Comparison of ENCODE assay signal across 8 cellular contexts in genomic region chr6:13194852-13195251, GRCh38.
A peak's percentile ranks its signal among the peaks of the same experiment; 100 is the strongest.
DNase-seq lines count a peak whose midpoint lies in the region; ATAC-seq, FAIRE-seq and TF ChIP-seq lines count a peak whose summit lies in the region.

No MANE protein-coding gene starts in this region.

- TF ChIP-seq RAD21 in HepG2 (CRISPR knock-in tag; IDR thresholded peaks at IDR 0.05), result peak; percentile 63

- peak; percentile 61 for TF ChIP-seq CTCF in NB4 (IDR thresholded peaks at IDR 0.05; ENCODE audit: low read depth, low read length)
- TF ChIP-seq CTCF in choroid plexus epithelial cell (conservative IDR thresholded peaks at IDR 0.05; ENCODE audit: low read depth, low read length), result peak; percentile 82
- TF ChIP-seq CTCF in HepG2 (CRISPR knock-in tag; IDR thresholded peaks at IDR 0.05), result peak; percentile 79

- WGBS in HepG2 (ENCODE audit: low lambda C conversion rate), result 2% methylated on average over 6 of the region's 6 CpGs

- no peak overlapping the region for H3K27ac ChIP-seq in HepG2 (ENCODE audit: extremely low read length, insufficient read depth, low read length)

- peak; percentile 87 for DNase-seq in AG20443 (ENCODE audit: low spot score)
- peak; percentile 47 for DNase-seq in GM12891 (ENCODE audit: insufficient read length, low spot score)
- peak; percentile 60 for DNase-seq in NB4 (ENCODE audit: low read depth)
- peak; percentile 87 for DNase-seq in choroid plexus epithelial cell (ENCODE audit: low read depth)
- peak; percentile 64 for DNase-seq in HepG2 (ENCODE audit: low spot score)
- DNase-seq in urothelium cell line (ENCODE audit: low spot score), result peak; percentile 47

- no peak overlapping the region for H3K9ac ChIP-seq in HepG2 (ENCODE audit: insufficient read depth, low read depth, low read length)

- POLR2A ChIA-PET in HepG2 (lab: Yijun Ruan, JAX), result interaction anchor here (1.0 kb wide), 1 partner anchor 134 kb away, joined by 5 read pairs; the partner anchor contains the start of gene TBC1D7

- no peaks in the 10 kb centered on the region for H3K36me3 ChIP-seq in HepG2 (replicated peaks in 1 of 2; ENCODE audit: control insufficient read depth in 1 of 2, insufficient read depth in 2 of 2, low read length in 2 of 2)

- ATAC-seq in HepG2 (peak; percentile 87), HG02852 (IDR thresholded peaks at IDR 0.05; ENCODE audit: unreplicated experiment) (no peak), HG02642 (IDR thresholded peaks at IDR 0.05; ENCODE audit: poor library complexity, unreplicated experiment) (no peak)

- CTCF ChIA-PET in HepG2 (lab: Yijun Ruan, JAX; ENCODE audit: low intra/inter-chr PET ratio, low total read pairs), result interaction anchor here (1.6 kb wide), 1 partner anchor 137 kb away, joined by 26 read pairs; no protein-coding TSS in a partner anchor

- H3K9me3 ChIP-seq in HepG2 (ENCODE audit: low read length), result no peaks in the 10 kb centered on the region

- BruUV-seq in HepG2 (replicated peaks; lab: Mats Ljungman, UMichigan), result no TSS peak

- no peaks in the 10 kb centered on the region for H3K79me2 ChIP-seq in HepG2 (ENCODE audit: insufficient read depth, low read length)

- 0 out of 5 replicates have a peak, but pooled peaks cover 0 to 12% of the 10 kb centered on the region in 2 experiments for H3K27me3 ChIP-seq in HepG2 (ENCODE audit: control insufficient read depth in 1 of 2, insufficient read depth in 2 of 2, low read length in 2 of 2)

- intact Hi-C loops in HepG2 (cut with micrococcal nuclease; ENCODE audit: unreplicated experiment), result loop anchor here (1.0 kb wide), 3 partner anchors 83 to 137 kb away; partner anchors contain the start of gene TBC1D7

- TF ChIP-seq EP300 in HepG2 (IDR thresholded peaks at IDR 0.05; ENCODE audit: low read depth in 2 of 2, low read length in 2 of 2), result no peak
- TF ChIP-seq EP300 in HepG2 (CRISPR knock-in tag; IDR thresholded peaks at IDR 0.05; ENCODE audit: borderline replicate concordance), result no peak

- H4K20me1 ChIP-seq in HepG2 (ENCODE audit: insufficient read depth, low read length), result no peaks in the 10 kb centered on the region

- FAIRE-seq in GM12891 (lab: Jason Lieb, UNC) (peak; percentile 87), HepG2 (lab: Jason Lieb, UNC) (peak; percentile 88), urothelium cell line (lab: Jason Lieb, UNC) (no peak)

- H3K4me3 ChIP-seq in NB4 (ENCODE audit: low read depth, low read length) (no peak overlapping the region), choroid plexus epithelial cell (ENCODE audit: low read depth, low read length) (no peak overlapping the region), HepG2 (replicated peaks in 1 of 3; ENCODE audit: insufficient read depth in 1 of 3, low read depth in 2 of 3, low read length in 3 of 3) (no peak overlapping the region)

- in situ Hi-C loops in HepG2 (cut with HindIII; ENCODE audit: extremely low pct_ligation_motif_present, low pct_unique_long_range_greater_than_20kb), result loop anchor here (10.0 to 25.0 kb wide), 2 partner anchors 140 to 342 kb away; no protein-coding TSS in a partner anchor

- TF ChIP-seq POLR2A in GM12891 (IDR thresholded peaks at IDR 0.05; ENCODE audit: low read depth, low read length), result no peak
- no peak for TF ChIP-seq POLR2A in NB4 (IDR thresholded peaks at IDR 0.05; ENCODE audit: extremely low read depth, insufficient read length)
- TF ChIP-seq POLR2A in HepG2 (IDR thresholded peaks at IDR 0.05; ENCODE audit: insufficient read depth in 1 of 2, low read depth in 2 of 2, low read length in 2 of 2), result no peak

- H3K4me2 ChIP-seq in HepG2 (ENCODE audit: low read depth, low read length), result no peak overlapping the region

- peaks cover 2% of the 10 kb centered on the region; the same call in 1 of the 2 replicates for H3K4me1 ChIP-seq in HepG2 (ENCODE audit: insufficient read depth, low read length)

- no peak overlapping the region for H2AFZ ChIP-seq in HepG2 (ENCODE audit: low read length)

TF ChIP-seq in GM12891, 5 proteins besides CTCF, POLR2A, EP300 and RAD21:
- no peak for TF ChIP-seq TAF1 (IDR thresholded peaks at IDR 0.05; ENCODE audit: low read depth, low read length)
TF ChIP-seq in GM12891: peak in this region for 0.

TF ChIP-seq in HepG2, 621 proteins besides CTCF, POLR2A, EP300 and RAD21 (continues in another document):
- TF ChIP-seq SMC3 (IDR thresholded peaks at IDR 0.05; ENCODE audit: low read length) (peak; percentile 62), SALL1 (CRISPR knock-in tag; IDR thresholded peaks at IDR 0.05) (0 out of 2 replicates have a peak, but pooled peaks have one; percentile 12), ZNF580 (CRISPR knock-in tag; IDR thresholded peaks at IDR 0.05; ENCODE audit: borderline replicate concordance, low read depth) (no peak), YY1 (IDR thresholded peaks at IDR 0.05; ENCODE audit: insufficient read depth, insufficient replicate concordance, low read depth, low read length) (no peak), CBX5 (CRISPR knock-in tag; IDR thresholded peaks at IDR 0.05; ENCODE audit: borderline replicate concordance) (no peak; the same call in 1 of the 2 replicates), ZNF331 (CRISPR knock-in tag; IDR thresholded peaks at IDR 0.05) (0 out of 2 replicates have a peak, but pooled peaks have one; percentile 13), IRF2 (CRISPR knock-in tag; IDR thresholded peaks at IDR 0.05) (0 out of 2 replicates have a peak, but pooled peaks have one; percentile 21), SOX13 (IDR thresholded peaks at IDR 0.05) (no peak), SOX13 (CRISPR knock-in tag; conservative IDR thresholded peaks at IDR 0.05 in 1 of 2, IDR thresholded peaks at IDR 0.05 in 1 of 2) (0 out of 4 replicates have a peak, but pooled peaks of 1 of the 2 experiments have one; percentile 15), MAFF (IDR thresholded peaks at IDR 0.05; ENCODE audit: low read depth, low read length) (peak; percentile 61), MAFK (conservative IDR thresholded peaks at IDR 0.05 in 1 of 2, IDR thresholded peaks at IDR 0.05 in 1 of 2; ENCODE audit: low read length in 2 of 2) (peak; percentile 58 to 68), STAG1 (CRISPR knock-in tag; IDR thresholded peaks at IDR 0.05) (peak; percentile 88), NFIB (CRISPR knock-in tag; IDR thresholded peaks at IDR 0.05; ENCODE audit: borderline replicate concordance) (no peak)
- TF ChIP-seq, protein P1, sequence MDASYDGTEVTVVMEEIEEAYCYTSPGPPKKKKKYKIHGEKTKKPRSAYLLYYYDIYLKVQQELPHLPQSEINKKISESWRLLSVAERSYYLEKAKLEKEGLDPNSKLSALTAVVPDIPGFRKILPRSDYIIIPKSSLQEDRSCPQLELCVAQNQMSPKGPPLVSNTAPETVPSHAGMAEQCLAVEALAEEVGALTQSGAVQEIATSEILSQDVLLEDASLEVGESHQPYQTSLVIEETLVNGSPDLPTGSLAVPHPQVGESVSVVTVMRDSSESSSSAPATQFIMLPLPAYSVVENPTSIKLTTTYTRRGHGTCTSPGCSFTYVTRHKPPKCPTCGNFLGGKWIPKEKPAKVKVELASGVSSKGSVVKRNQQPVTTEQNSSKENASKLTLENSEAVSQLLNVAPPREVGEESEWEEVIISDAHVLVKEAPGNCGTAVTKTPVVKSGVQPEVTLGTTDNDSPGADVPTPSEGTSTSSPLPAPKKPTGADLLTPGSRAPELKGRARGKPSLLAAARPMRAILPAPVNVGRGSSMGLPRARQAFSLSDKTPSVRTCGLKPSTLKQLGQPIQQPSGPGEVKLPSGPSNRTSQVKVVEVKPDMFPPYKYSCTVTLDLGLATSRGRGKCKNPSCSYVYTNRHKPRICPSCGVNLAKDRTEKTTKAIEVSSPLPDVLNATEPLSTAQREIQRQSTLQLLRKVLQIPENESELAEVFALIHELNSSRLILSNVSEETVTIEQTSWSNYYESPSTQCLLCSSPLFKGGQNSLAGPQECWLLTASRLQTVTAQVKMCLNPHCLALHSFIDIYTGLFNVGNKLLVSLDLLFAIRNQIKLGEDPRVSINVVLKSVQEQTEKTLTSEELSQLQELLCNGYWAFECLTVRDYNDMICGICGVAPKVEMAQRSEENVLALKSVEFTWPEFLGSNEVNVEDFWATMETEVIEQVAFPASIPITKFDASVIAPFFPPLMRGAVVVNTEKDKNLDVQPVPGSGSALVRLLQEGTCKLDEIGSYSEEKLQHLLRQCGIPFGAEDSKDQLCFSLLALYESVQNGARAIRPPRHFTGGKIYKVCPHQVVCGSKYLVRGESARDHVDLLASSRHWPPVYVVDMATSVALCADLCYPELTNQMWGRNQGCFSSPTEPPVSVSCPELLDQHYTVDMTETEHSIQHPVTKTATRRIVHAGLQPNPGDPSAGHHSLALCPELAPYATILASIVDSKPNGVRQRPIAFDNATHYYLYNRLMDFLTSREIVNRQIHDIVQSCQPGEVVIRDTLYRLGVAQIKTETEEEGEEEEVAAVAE (CRISPR knock-in tag; IDR thresholded peaks at IDR 0.05; ENCODE audit: borderline replicate concordance), result 0 out of 2 replicates have a peak, but pooled peaks have one; percentile 42
